Comparison of ENCODE assay signal across 18 cellular contexts in the genomic region with DNA sequence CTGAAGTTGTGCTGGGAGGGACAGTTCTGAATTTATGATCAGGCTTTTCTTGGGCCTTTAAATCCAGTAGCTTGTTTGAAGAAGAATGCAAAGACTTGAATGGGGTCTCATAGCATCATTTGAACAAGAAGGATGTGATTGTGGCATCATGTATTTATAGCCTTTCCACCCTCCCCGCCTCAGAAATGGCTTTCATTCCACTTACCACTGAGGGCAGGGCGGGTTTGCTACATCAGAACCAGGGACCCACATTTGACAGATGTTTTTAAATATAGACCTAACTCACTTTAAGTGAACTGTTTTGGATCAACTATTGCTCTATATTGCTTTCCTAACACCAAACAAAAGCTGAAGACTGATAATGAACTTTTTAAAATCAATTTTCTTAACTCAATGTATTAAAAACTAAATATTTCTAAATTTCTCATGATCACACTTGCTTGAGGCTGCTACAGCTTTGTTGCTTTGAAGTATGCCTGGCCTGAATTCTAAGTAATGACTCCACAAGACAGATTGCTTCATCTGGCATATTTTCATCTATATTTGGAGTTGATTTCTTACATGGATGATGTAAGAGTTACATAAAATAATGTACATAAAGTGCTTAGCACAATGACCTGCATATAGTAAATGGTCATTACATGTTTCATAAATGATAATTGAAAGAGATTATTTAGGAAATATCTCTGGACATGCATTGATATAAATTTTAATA.
A peak's percentile ranks its signal among the peaks of the same experiment; 100 is the strongest.
DNase-seq lines count a peak whose midpoint lies in the region; ATAC-seq and TF ChIP-seq lines count a peak whose summit lies in the region.
"Had no signal": no experiment of that assay in that cellular context is flagged by ENCODE, and none has a peak within 500 bp of the region (broad histone marks: within the 10 kb centered on the region; RNA-seq: fewer than 3 reads in every experiment).

No MANE protein-coding gene starts in this region.

- H3K27ac Mint-ChIP-seq in osteocyte (ENCODE audit: unreplicated experiment): no peak overlapping the region
- H3K27ac Mint-ChIP-seq: brain; natural killer cell treated with Interleukin-12 subunit alpha and Interleukin-12 subunit beta and Interleukin-15 and Interleukin-18, amount 100 ng/mL, for 72 hours had no signal

- intact Hi-C loops in gastrocnemius medialis (cut with DNase I; ENCODE audit: low total_unique reads): no loop called here

- no peaks in the 10 kb centered on the region for H3K9me3 Mint-ChIP-seq in osteocyte (ENCODE audit: unreplicated experiment)
- H3K9me3 Mint-ChIP-seq: brain had no signal

- ATAC-seq in GM18868 (IDR thresholded peaks at IDR 0.05; ENCODE audit: unreplicated experiment) (peak; percentile 28), GM21576 (IDR thresholded peaks at IDR 0.05; ENCODE audit: unreplicated experiment) (peak; percentile 20), HG03469 (IDR thresholded peaks at IDR 0.05; ENCODE audit: unreplicated experiment) (peak; percentile 2), gastrocnemius medialis (no peak)
- ATAC-seq: natural killer cell treated with Interleukin-12 subunit alpha and Interleukin-12 subunit beta and Interleukin-15 and Interleukin-18, amount 100 ng/mL, for 72 hours had no signal

- TF ChIP-seq CTCF in osteocyte (IDR thresholded peaks at IDR 0.05) (no peak), gastrocnemius medialis (IDR thresholded peaks at IDR 0.05 in 4 of 5, conservative IDR thresholded peaks at IDR 0.05 in 1 of 5) (no peak)

- H3K4me3 Mint-ChIP-seq in osteocyte (ENCODE audit: unreplicated experiment): no peak overlapping the region
- H3K4me3 Mint-ChIP-seq: brain; natural killer cell treated with Interleukin-12 subunit alpha and Interleukin-12 subunit beta and Interleukin-15 and Interleukin-18, amount 100 ng/mL, for 72 hours had no signal

- no peak overlapping the region for H3K27ac ChIP-seq in gastrocnemius medialis
- H3K27ac ChIP-seq: epithelial cell of prostate, Peyer's patch, uterus, WERI-Rb-1 had no signal

- H3K4me3 ChIP-seq in gastrocnemius medialis: no peak overlapping the region
- H3K4me3 ChIP-seq: Peyer's patch, uterus had no signal

- TF ChIP-seq POLR2A in gastrocnemius medialis (IDR thresholded peaks at IDR 0.05): no peak

- DNase-seq in dedifferentiated amniotic fluid mesenchymal stem cell (ENCODE audit: extremely low spot score) (peak; percentile 52), activated gamma-delta T cell treated with Interleukin-2 at 50 U/mL for 16 hours (no peak), NCI-H510A (lab: John Stamatoyannopoulos, UW) (no peak), osteocyte (ENCODE audit: extremely low spot score, unreplicated experiment) (no peak), gastrocnemius medialis (no peak)
- DNase-seq: activated T-cell treated with anti-CD3 and anti-CD28 coated beads, Interleukin-2, amount 50 U/mL, for 48 hours; IMR-90; NCI-H2029; Peyer's patch; small intestine; uterus; WERI-Rb-1 had no signal

- no peaks in the 10 kb centered on the region for H3K36me3 ChIP-seq in gastrocnemius medialis
- H3K36me3 ChIP-seq: Peyer's patch, uterus, WERI-Rb-1 had no signal

- H3K27me3 ChIP-seq in gastrocnemius medialis: no peaks in the 10 kb centered on the region
- H3K27me3 ChIP-seq: Peyer's patch, uterus had no signal

- no peaks in the 10 kb centered on the region for H3K36me3 Mint-ChIP-seq in osteocyte (ENCODE audit: unreplicated experiment)
- H3K36me3 Mint-ChIP-seq: brain; natural killer cell treated with Interleukin-12 subunit alpha and Interleukin-12 subunit beta and Interleukin-15 and Interleukin-18, amount 100 ng/mL, for 72 hours had no signal

- no peaks in the 10 kb centered on the region for H3K4me1 Mint-ChIP-seq in osteocyte (ENCODE audit: unreplicated experiment)
- H3K4me1 Mint-ChIP-seq: brain had no signal

- in situ Hi-C loops in gastrocnemius medialis (cut with MboI; ENCODE audit: low sequenced_read_pairs in 4 of 4): no loop called here

- H3K4me1 ChIP-seq in gastrocnemius medialis: no peaks in the 10 kb centered on the region
- H3K4me1 ChIP-seq: Peyer's patch, uterus had no signal

- H3K9me3 ChIP-seq in gastrocnemius medialis: no peaks in the 10 kb centered on the region
- H3K9me3 ChIP-seq: Peyer's patch, uterus had no signal

- H3K27me3 Mint-ChIP-seq in osteocyte (ENCODE audit: unreplicated experiment): peaks cover 5% of the 10 kb centered on the region
- H3K27me3 Mint-ChIP-seq: brain; natural killer cell treated with Interleukin-12 subunit alpha and Interleukin-12 subunit beta and Interleukin-15 and Interleukin-18, amount 100 ng/mL, for 72 hours had no signal

Comparison
In these comparisons a context has a peak if more than half of its experiments do, and no peak if none do; other contexts are left out.
1. ATAC-seq: peak in GM18868 (single experiment), GM21576 (single experiment) and HG03469 (single experiment); none in gastrocnemius medialis (0 of 2).